Comparison of ENCODE assay signal across 23 cellular contexts in the genomic region with DNA sequence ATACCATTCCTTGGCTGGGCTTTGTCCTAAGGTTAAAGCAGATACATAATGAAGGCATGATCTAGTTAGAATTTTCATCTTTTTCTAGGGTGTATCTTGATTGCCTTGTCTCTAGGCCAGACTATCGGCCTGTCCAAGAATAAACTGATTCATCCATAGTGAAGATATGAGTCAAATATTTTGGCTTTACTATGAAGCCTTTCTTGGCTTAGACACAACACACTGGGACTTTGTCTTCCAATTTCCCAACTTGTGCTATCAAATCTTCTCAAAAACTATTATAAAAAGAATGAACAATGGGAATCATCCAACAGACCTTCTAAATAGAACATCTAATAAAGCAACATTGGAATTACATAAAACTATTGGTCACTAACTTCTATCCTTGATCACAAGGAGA.
DNase-seq lines count a peak whose midpoint lies in the region; ATAC-seq and TF ChIP-seq lines count a peak whose summit lies in the region.
"Had no signal": no experiment of that assay in that cellular context is flagged by ENCODE, and none has a peak within 500 bp of the region (broad histone marks: within the 10 kb centered on the region; RNA-seq: fewer than 3 reads in every experiment).

No MANE protein-coding gene starts in this region.

- intact Hi-C loops in Right ventricle myocardium superior (cut with DNase I) (no loop called here), left ventricle myocardium inferior (cut with micrococcal nuclease) (no loop called here), CD14-positive monocyte (cut with micrococcal nuclease) (no loop called here)

- H3K9me3 ChIP-seq in left ventricle myocardium inferior (replicated peaks) (peaks cover 6% of the 10 kb centered on the region), adipocyte (ENCODE audit: control insufficient read depth, low read length) (no peaks in the 10 kb centered on the region)
- H3K9me3 ChIP-seq: esophagus muscularis mucosa, upper lobe of right lung had no signal

- DNase-seq in Right ventricle myocardium superior (no peak), left ventricle myocardium inferior (no peak), adipocyte (ENCODE audit: low read depth) (peak; percentile 66), foreskin fibroblast (peak; percentile 62 to 79), AML-193 (lab: John Stamatoyannopoulos, UW) (no peak), SIG-M5 treated with dmso at 0.1 percent for 504 hours (lab: John Stamatoyannopoulos, UW; ENCODE audit: unreplicated experiment) (no peak), CD14-positive monocyte (ENCODE audit: low spot score) (no peak)
- DNase-seq in activated CD8-positive, alpha-beta memory T cell treated with anti-CD3 and anti-CD28 coated beads, Interleukin-2, amount 50 U/mL, for 48 hours: no peak
- DNase-seq: activated CD4-positive, alpha-beta T cell treated with anti-CD3 and anti-CD28 coated beads for 1 hour; activated naive CD8-positive, alpha-beta T cell treated with anti-CD3 and anti-CD28 coated beads for 36 hours; H9; KG1; NCI-H1694 treated with DMSO at 0.1 percent for 48 hours; NCI-H526; retina; stimulated activated CD4-positive, alpha-beta T cell treated with anti-CD3 and anti-CD28 coated beads, Interleukin-4, amount 100 ng/mL, for 24 hours; T-cell; upper lobe of right lung had no signal

- peaks cover 14 to 15% of the 10 kb centered on the region in 2 donors for H3K36me3 Mint-ChIP-seq in CD14-positive monocyte

- no peak overlapping the region for H3K4me3 ChIP-seq in left ventricle myocardium inferior
- no peak overlapping the region for H3K4me3 ChIP-seq in adipocyte (ENCODE audit: low read length)
- H3K4me3 ChIP-seq in foreskin fibroblast (ENCODE audit: low read depth in 1 of 2, low read length in 2 of 2): no peak overlapping the region
- H3K4me3 ChIP-seq: esophagus muscularis mucosa, upper lobe of right lung had no signal

- H3K27ac ChIP-seq in left ventricle myocardium inferior (replicated peaks): no peak overlapping the region
- H3K27ac ChIP-seq: upper lobe of right lung had no signal

- peaks cover 14% of the 10 kb centered on the region for H3K36me3 ChIP-seq in left ventricle myocardium inferior
- H3K36me3 ChIP-seq in adipocyte (ENCODE audit: control insufficient read depth, insufficient read depth, low read length, severe bottlenecking): no peaks in the 10 kb centered on the region
- H3K36me3 ChIP-seq: upper lobe of right lung had no signal

- no peaks in the 10 kb centered on the region for H3K4me1 Mint-ChIP-seq in CD14-positive monocyte
- H3K4me1 Mint-ChIP-seq: activated naive CD8-positive, alpha-beta T cell treated with anti-CD3 and anti-CD28 coated beads for 36 hours; memory B cell; neural crest cell; T-cell had no signal

- peaks cover 0 to 15% (median 7%) of the 10 kb centered on the region in 7 donors for H3K9me3 Mint-ChIP-seq in CD14-positive monocyte

- TF ChIP-seq CTCF in left ventricle myocardium inferior (IDR thresholded peaks at IDR 0.05; ENCODE audit: borderline replicate concordance): no peak
- TF ChIP-seq CTCF in foreskin fibroblast (IDR thresholded peaks at IDR 0.05; ENCODE audit: low read depth, low read length): no peak
- TF ChIP-seq CTCF in CD14-positive monocyte (IDR thresholded peaks at IDR 0.05): no peak

- ATAC-seq in Right ventricle myocardium superior (ENCODE audit: poor library complexity): peak; percentile 61
- ATAC-seq: Panc1, T-cell, upper lobe of right lung had no signal

- H3K27me3 Mint-ChIP-seq in CD14-positive monocyte (ENCODE audit: low read depth in 3 of 3): no peaks in the 10 kb centered on the region
- H3K27me3 Mint-ChIP-seq: activated naive CD8-positive, alpha-beta T cell treated with anti-CD3 and anti-CD28 coated beads for 36 hours; dendritic cell treated with granulocyte-macrophage colony-stimulating factor and Interleukin-4, amounts not matched to agents 40 ng/mL and 50 ng/mL, for 4 days; memory B cell; T-cell had no signal

- H3K27me3 ChIP-seq in left ventricle myocardium inferior (ENCODE audit: low read depth): no peaks in the 10 kb centered on the region
- H3K27me3 ChIP-seq in adipocyte (replicated peaks; ENCODE audit: control insufficient read depth, insufficient read depth, low read length): no peaks in the 10 kb centered on the region
- H3K27me3 ChIP-seq: esophagus muscularis mucosa, upper lobe of right lung had no signal

- no peak overlapping the region for H3K27ac Mint-ChIP-seq in CD14-positive monocyte
- H3K27ac Mint-ChIP-seq: activated naive CD8-positive, alpha-beta T cell treated with anti-CD3 and anti-CD28 coated beads for 36 hours; dendritic cell treated with granulocyte-macrophage colony-stimulating factor and Interleukin-4, amounts not matched to agents 40 ng/mL and 50 ng/mL, for 4 days; memory B cell; T-cell had no signal

- peaks cover 14% of the 10 kb centered on the region for H3K4me1 ChIP-seq in left ventricle myocardium inferior
- H3K4me1 ChIP-seq in adipocyte (ENCODE audit: control insufficient read depth, insufficient read depth, low read length): peaks cover 32% of the 10 kb centered on the region
- H3K4me1 ChIP-seq: upper lobe of right lung had no signal

- peak overlapping the region; percentile 75 for H3K9ac ChIP-seq in adipocyte (ENCODE audit: low read length)

- no peak overlapping the region for H3K4me3 Mint-ChIP-seq in CD14-positive monocyte
- H3K4me3 Mint-ChIP-seq: activated naive CD8-positive, alpha-beta T cell treated with anti-CD3 and anti-CD28 coated beads for 36 hours; dendritic cell treated with granulocyte-macrophage colony-stimulating factor and Interleukin-4, amounts not matched to agents 40 ng/mL and 50 ng/mL, for 4 days; H9; memory B cell; neural crest cell; T-cell had no signal

Comparison
In these comparisons a context has a peak if more than half of its experiments do, and no peak if none do; other contexts are left out.
1. DNase-seq: peak in adipocyte (single experiment) and foreskin fibroblast (2 of 2); none in Right ventricle myocardium superior (single experiment), left ventricle myocardium inferior (single experiment), AML-193 (0 of 2), SIG-M5 treated with dmso at 0.1 percent for 504 hours (single experiment), activated CD8-positive, alpha-beta memory T cell treated with anti-CD3 and anti-CD28 coated beads, Interleukin-2, amount 50 U/mL, for 48 hours (single experiment) and CD14-positive monocyte (single experiment).